1 cellular context compared by ENCODE assay signal in genomic region chr19:46860125-46860845, GRCh38.
TF ChIP-seq lines count a peak whose summit lies in the region.

No MANE protein-coding gene starts in this region.

TF ChIP-seq in SK-N-SH, 30 proteins besides CTCF, POLR2A, EP300 and RAD21 (continued from another document):
- peak; percentile 19; the same call in 1 of the 2 replicates for TF ChIP-seq NFIC (IDR thresholded peaks at IDR 0.05; ENCODE audit: borderline replicate concordance)
- TF ChIP-seq NRF1 (IDR thresholded peaks at IDR 0.05; ENCODE audit: low read depth, low read length): peak; percentile 72
- peak; percentile 7; the same call in 1 of the 2 replicates for TF ChIP-seq IRF3 (IDR thresholded peaks at IDR 0.05; ENCODE audit: low read depth, low read length)
- no peak for TF ChIP-seq PBX3 (IDR thresholded peaks at IDR 0.05)
- TF ChIP-seq RFX5 (IDR thresholded peaks at IDR 0.05; ENCODE audit: low read length): peak; percentile 81; the same call in 1 of the 2 replicates
- peak; percentile 84 for TF ChIP-seq TAF1 (IDR thresholded peaks at IDR 0.05; ENCODE audit: borderline replicate concordance, low read depth, low read length)
- peak; percentile 3; the same call in 1 of the 2 replicates for TF ChIP-seq TCF12 (IDR thresholded peaks at IDR 0.05)
